In genomic region chr1:107991371-107992066, GRCh38 we compare ENCODE assay signal across 15 cellular contexts. TPM values are rescaled to one million over a fixed set of nuclear protein-coding genes. Genes with fewer than 3 reads are reported as not detected.
A peak's percentile ranks its signal among the peaks of the same experiment; 100 is the strongest.
DNase-seq lines count a peak whose midpoint lies in the region; ATAC-seq and TF ChIP-seq lines count a peak whose summit lies in the region.
"Had no signal": no experiment of that assay in that cellular context is flagged by ENCODE, and none has a peak within 500 bp of the region (broad histone marks: within the 10 kb centered on the region; RNA-seq: fewer than 3 reads in every experiment).

No MANE protein-coding gene starts in this region.

- no peaks in the 10 kb centered on the region for H3K36me3 ChIP-seq in adipocyte (ENCODE audit: control insufficient read depth, insufficient read depth, low read length, severe bottlenecking)
- H3K36me3 ChIP-seq in upper lobe of right lung: no peaks in the 10 kb centered on the region
- H3K36me3 ChIP-seq in right lobe of liver: no peaks in the 10 kb centered on the region
- H3K36me3 ChIP-seq: esophagus squamous epithelium, thoracic aorta had no signal

- H3K27me3 ChIP-seq in adipocyte (replicated peaks; ENCODE audit: control insufficient read depth, insufficient read depth, low read length): no peaks in the 10 kb centered on the region
- no peaks in the 10 kb centered on the region for H3K27me3 ChIP-seq in upper lobe of right lung
- no peaks in the 10 kb centered on the region for H3K27me3 ChIP-seq in right lobe of liver
- H3K27me3 ChIP-seq: esophagus squamous epithelium had no signal

- intact Hi-C loops in upper lobe of right lung (cut with DNase I) (no loop called here), right lobe of liver (cut with DNase I) (no loop called here)

- no peak for TF ChIP-seq POLR2A in right lobe of liver (IDR thresholded peaks at IDR 0.05)

- ATAC-seq in upper lobe of right lung: peak; percentile 25
- no peak for ATAC-seq in GM18520 (IDR thresholded peaks at IDR 0.05; ENCODE audit: unreplicated experiment)
- ATAC-seq in activated CD4-positive, CD25-positive, alpha-beta regulatory T cell treated with anti-CD3 and anti-CD28 coated beads, Interleukin-2, amount 50 U/mL, for 24 hours: no peak
- no peak for ATAC-seq in right lobe of liver
- ATAC-seq: naive thymus-derived CD8-positive, alpha-beta T cell had no signal

- no peak for TF ChIP-seq CTCF in upper lobe of right lung (IDR thresholded peaks at IDR 0.05)
- no peak for TF ChIP-seq CTCF in right lobe of liver (IDR thresholded peaks at IDR 0.05)

- DNase-seq in DMS 273 (lab: John Stamatoyannopoulos, UW; ENCODE audit: unreplicated experiment) (peak; percentile 38), DMS 273 treated with DMSO at 0.1 percent for 48 hours (lab: John Stamatoyannopoulos, UW) (no peak), adipocyte (ENCODE audit: low read depth) (peak; percentile 18), inferior parietal cortex (ENCODE audit: extremely low spot score) (peak; percentile 40), upper lobe of right lung (no peak), right lobe of liver (no peak)
- DNase-seq: activated naive CD4-positive, alpha-beta T cell treated with Interleukin-2 at 50 U/mL for 16 hours; esophagus squamous epithelium; naive thymus-derived CD8-positive, alpha-beta T cell; T-helper 2 cell had no signal

- 81% methylated on average over 2 of the region's 8 CpGs for WGBS in right lobe of liver (ENCODE audit: insufficient coverage, low coverage, low lambda C conversion rate, missing lambda C conversion rate)

- H3K27ac ChIP-seq in upper lobe of right lung (no peak overlapping the region), right lobe of liver (no peak overlapping the region)
- H3K27ac ChIP-seq: 22Rv1, esophagus squamous epithelium, thoracic aorta had no signal

- H3K9me3 ChIP-seq in adipocyte (ENCODE audit: control insufficient read depth, low read length): no peaks in the 10 kb centered on the region
- H3K9me3 ChIP-seq in upper lobe of right lung: no peaks in the 10 kb centered on the region
- H3K9me3 ChIP-seq in right lobe of liver: no peaks in the 10 kb centered on the region
- H3K9me3 ChIP-seq: esophagus squamous epithelium, thoracic aorta had no signal

- H3K4me3 ChIP-seq in adipocyte (ENCODE audit: low read length) (no peak overlapping the region), upper lobe of right lung (no peak overlapping the region), right lobe of liver (no peak overlapping the region)
- H3K4me3 ChIP-seq: esophagus squamous epithelium, skin epidermis, thoracic aorta had no signal

- H3K4me1 ChIP-seq in adipocyte (ENCODE audit: control insufficient read depth, insufficient read depth, low read length) (peaks cover 9% of the 10 kb centered on the region), upper lobe of right lung (no peaks in the 10 kb centered on the region), right lobe of liver (no peaks in the 10 kb centered on the region)
- H3K4me1 ChIP-seq: esophagus squamous epithelium had no signal

- no peak overlapping the region for H3K9ac ChIP-seq in adipocyte (ENCODE audit: low read length)

RNA-seq across cellular contexts. Expression of gene VAV3, which starts 26.5 kb away (rescaled TPM):
- total RNA-seq in upper lobe of right lung (8.5 TPM), right lobe of liver (1 to 10 TPM in 4 of 6 experiments, under 1 TPM in 2; 0.77 to 3.6 (median 1.5) TPM)

Comparison
In these comparisons a context has a peak if more than half of its experiments do, and no peak if none do; other contexts are left out.
1. DNase-seq: peak in DMS 273 (single experiment), adipocyte (single experiment) and inferior parietal cortex (single experiment); none in DMS 273 treated with DMSO at 0.1 percent for 48 hours (single experiment), upper lobe of right lung (single experiment) and right lobe of liver (0 of 3).